ENCODE assay signal across 13 cellular contexts in the genomic region with DNA sequence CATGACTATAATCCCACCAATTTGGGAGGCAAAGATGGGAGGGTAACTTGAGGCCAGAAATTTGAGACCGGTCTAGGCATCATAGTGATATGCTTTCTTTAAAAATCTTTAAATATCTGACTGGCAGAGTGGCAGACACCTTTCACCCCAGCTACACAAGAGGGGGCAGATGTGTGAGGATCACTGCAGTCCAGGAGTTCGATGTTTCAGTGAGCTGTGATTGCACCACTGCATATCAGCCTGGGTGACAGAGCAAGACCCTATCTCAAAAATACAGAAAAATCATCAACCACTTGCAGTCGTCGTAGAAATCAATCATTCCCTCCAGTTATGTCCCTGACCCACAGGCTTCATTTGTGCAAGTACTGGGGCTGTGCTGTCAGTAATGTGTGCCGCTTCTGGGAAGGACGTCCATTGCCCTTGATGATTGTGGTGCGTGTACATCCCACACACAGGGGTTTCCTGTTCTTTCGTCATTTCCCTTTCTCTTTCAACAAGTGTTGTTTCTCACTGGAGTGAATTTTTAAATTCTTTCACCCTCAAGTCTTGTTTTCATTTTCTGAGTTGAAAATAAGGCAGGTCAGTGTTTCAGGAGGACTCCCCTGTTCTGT.
DNase-seq lines count a peak whose midpoint lies in the region; ATAC-seq lines count a peak whose summit lies in the region.
"Had no signal": no experiment of that assay in that cellular context is flagged by ENCODE, and none has a peak within 500 bp of the region (broad histone marks: within the 10 kb centered on the region; RNA-seq: fewer than 3 reads in every experiment).

No MANE protein-coding gene starts in this region.

- ATAC-seq in activated CD4-positive, CD25-positive, alpha-beta regulatory T cell treated with anti-CD3 and anti-CD28 coated beads, Interleukin-2, amount 50 U/mL, for 24 hours = peak; percentile 28 to 53
- no peak for ATAC-seq in HG03520 (IDR thresholded peaks at IDR 0.05; ENCODE audit: unreplicated experiment)
- ATAC-seq: foreskin keratinocyte had no signal

- DNase-seq in activated CD4-positive, CD25-positive, alpha-beta regulatory T cell (lab: John Stamatoyannopoulos, UW) = no peak
- DNase-seq in Kasumi-1 (lab: John Stamatoyannopoulos, UW) = peak; percentile 6 to 18
- peak; percentile 46 to 50 for DNase-seq in activated T-cell treated with anti-CD3 and anti-CD28 coated beads, Interleukin-2, amount 50 U/mL, for 48 hours
- DNase-seq in stimulated activated CD4-positive, alpha-beta T cell treated with anti-CD3 and anti-CD28 coated beads, Interleukin-15, amount 100 ng/mL, for 48 hours (ENCODE audit: low read depth in 2 of 2) = peak; percentile 20 to 26
- DNase-seq in COLO668 (lab: John Stamatoyannopoulos, UW; ENCODE audit: unreplicated experiment) = no peak
- DNase-seq in T1000 (lab: John Stamatoyannopoulos, UW) = no peak
- DNase-seq: CD8-positive, alpha-beta memory T cell; endodermal cell; foreskin keratinocyte; left ventricle myocardium inferior; NCI-H2081 treated with DMSO at 0.1 percent for 48 hours had no signal

Comparison
In these comparisons a context has a peak if more than half of its experiments do, and no peak if none do; other contexts are left out.
1. DNase-seq: peak in Kasumi-1 (2 of 2), activated T-cell treated with anti-CD3 and anti-CD28 coated beads, Interleukin-2, amount 50 U/mL, for 48 hours (2 of 2) and stimulated activated CD4-positive, alpha-beta T cell treated with anti-CD3 and anti-CD28 coated beads, Interleukin-15, amount 100 ng/mL, for 48 hours (2 of 2); none in activated CD4-positive, CD25-positive, alpha-beta regulatory T cell (0 of 4), COLO668 (single experiment) and T1000 (single experiment).